Comparison of ENCODE assay signal across 8 cellular contexts in genomic region chr5:163473613-163474243, GRCh38. TPM values are rescaled to one million over a fixed set of nuclear protein-coding genes. Genes with fewer than 3 reads are reported as not detected.
DNase-seq lines count a peak whose midpoint lies in the region; ATAC-seq and TF ChIP-seq lines count a peak whose summit lies in the region.

No MANE protein-coding gene starts in this region.

- no peak overlapping the region for H3K27ac ChIP-seq in mesenchymal stem cell (ENCODE audit: low read length, poor library complexity, severe bottlenecking)

- TF ChIP-seq CTCF in GM06990 (IDR thresholded peaks at IDR 0.05; ENCODE audit: insufficient read depth, low read length, poor library complexity, severe bottlenecking): peak; percentile 48

- H3K27me3 ChIP-seq in GM06990 (replicated peaks; ENCODE audit: control insufficient read depth, insufficient read depth, low read length) (no peaks in the 10 kb centered on the region), mesenchymal stem cell (ENCODE audit: control insufficient read depth in 1 of 2, insufficient read depth in 1 of 2, low read length in 2 of 2) (no peaks in the 10 kb centered on the region), HAP-1 (ENCODE audit: low read depth) (no peaks in the 10 kb centered on the region)

- H2BK5ac ChIP-seq in mesenchymal stem cell (ENCODE audit: low read depth, low read length, poor library complexity, severe bottlenecking): no peak overlapping the region

- H3K9ac ChIP-seq in mesenchymal stem cell (ENCODE audit: low read length): no peak overlapping the region

- no peak overlapping the region for H3K4me3 Mint-ChIP-seq in activated T-helper 17 cell treated with anti-CD3 and anti-CD28 coated beads, Interleukin-2, amount 50 U/mL, for 72 hours

- H3K27me3 Mint-ChIP-seq in activated T-helper 17 cell treated with anti-CD3 and anti-CD28 coated beads, Interleukin-2, amount 50 U/mL, for 72 hours: no peaks in the 10 kb centered on the region

- no peak overlapping the region for H2BK12ac ChIP-seq in mesenchymal stem cell (ENCODE audit: low read length in 2 of 2)

- H3K27ac Mint-ChIP-seq in activated T-helper 17 cell treated with anti-CD3 and anti-CD28 coated beads, Interleukin-2, amount 50 U/mL, for 72 hours: no peak overlapping the region

- H3K79me1 ChIP-seq in mesenchymal stem cell (replicated peaks; ENCODE audit: low read length, poor library complexity, severe bottlenecking): peaks cover 1% of the 10 kb centered on the region

- H3K14ac ChIP-seq in mesenchymal stem cell (ENCODE audit: low read length in 2 of 2): no peak overlapping the region

- H4K91ac ChIP-seq in mesenchymal stem cell (ENCODE audit: low read length): no peak overlapping the region

- no peak overlapping the region for H3K4me3 ChIP-seq in GM06990 (replicated peaks; ENCODE audit: low read depth, low read length)
- H3K4me3 ChIP-seq in mesenchymal stem cell (ENCODE audit: insufficient read depth in 1 of 2, low read depth in 1 of 2, low read length in 2 of 2): no peak overlapping the region
- no peak overlapping the region for H3K4me3 ChIP-seq in HAP-1

- no peak overlapping the region for H2AK5ac ChIP-seq in mesenchymal stem cell (ENCODE audit: low read length, severe bottlenecking)

- in situ Hi-C loops in HAP-1 (cut with MboI; ENCODE audit: low sequenced_read_pairs): no loop called here

- H3K9me3 ChIP-seq in mesenchymal stem cell (ENCODE audit: control insufficient read depth, low read length) (no peaks in the 10 kb centered on the region), HAP-1 (no peaks in the 10 kb centered on the region)

- peaks cover 85% of the 10 kb centered on the region for H3K36me3 Mint-ChIP-seq in activated T-helper 17 cell treated with anti-CD3 and anti-CD28 coated beads, Interleukin-2, amount 50 U/mL, for 72 hours (ENCODE audit: low read depth)

- no peaks in the 10 kb centered on the region for H3K4me1 ChIP-seq in mesenchymal stem cell (ENCODE audit: control insufficient read depth, insufficient read depth, low read depth, low read length)
- H3K4me1 ChIP-seq in HAP-1: no peaks in the 10 kb centered on the region

- no peak overlapping the region for H3K4me2 ChIP-seq in mesenchymal stem cell (ENCODE audit: low read length, poor library complexity, severe bottlenecking)

- H4K8ac ChIP-seq in mesenchymal stem cell (ENCODE audit: low read length): no peak overlapping the region

- H3K36me3 ChIP-seq in GM06990 (ENCODE audit: control insufficient read depth, insufficient read depth, low read length): peaks cover 4% of the 10 kb centered on the region
- peaks cover 0 to 7% of the 10 kb centered on the region in 2 experiments for H3K36me3 ChIP-seq in mesenchymal stem cell (ENCODE audit: control insufficient read depth in 1 of 2, insufficient read depth in 2 of 2, low read depth in 1 of 2, low read length in 2 of 2)
- peaks cover 94% of the 10 kb centered on the region for H3K36me3 ChIP-seq in HAP-1 (replicated peaks)

- no peak overlapping the region for H3K4ac ChIP-seq in mesenchymal stem cell (ENCODE audit: low read depth in 1 of 2, low read length in 2 of 2)

- DNase-seq in GM06990 (ENCODE audit: extremely low read depth, insufficient read length) (no peak), mesenchymal stem cell (peak; percentile 38), mesenteric fat pad (ENCODE audit: low spot score) (no peak), NCI-H1930 (lab: John Stamatoyannopoulos, UW) (no peak), HAP-1 (ENCODE audit: low spot score in 2 of 2) (no peak)
- no peak for DNase-seq in NK-92 treated with Interleukin-12 subunit alpha and Interleukin-12 subunit beta, amount 100 ng/mL, for 24 hours (lab: John Stamatoyannopoulos, UW)

- no peak overlapping the region for H2BK120ac ChIP-seq in mesenchymal stem cell (ENCODE audit: low read depth, low read length)

- ATAC-seq in HG02642 (IDR thresholded peaks at IDR 0.05; ENCODE audit: poor library complexity, unreplicated experiment): peak; percentile 79
- peak; percentile 52 for ATAC-seq in activated T-helper 17 cell treated with anti-CD3 and anti-CD28 coated beads, Interleukin-2, amount 50 U/mL, for 72 hours (replicated peaks)

- WGBS in mesenchymal stem cell: 96% methylated on average over 3 of the region's 3 CpGs

- no peaks in the 10 kb centered on the region for H3K9me3 Mint-ChIP-seq in activated T-helper 17 cell treated with anti-CD3 and anti-CD28 coated beads, Interleukin-2, amount 50 U/mL, for 72 hours

- H3K4me1 Mint-ChIP-seq in activated T-helper 17 cell treated with anti-CD3 and anti-CD28 coated beads, Interleukin-2, amount 50 U/mL, for 72 hours: no peaks in the 10 kb centered on the region

- H2AFZ ChIP-seq in mesenchymal stem cell (ENCODE audit: low read depth, low read length): no peak overlapping the region

- H3K18ac ChIP-seq in mesenchymal stem cell (ENCODE audit: low read depth in 1 of 2, low read length in 2 of 2): no peak overlapping the region

- no peak overlapping the region for H2BK15ac ChIP-seq in mesenchymal stem cell (ENCODE audit: low read depth, poor library complexity, severe bottlenecking)

- H3K23ac ChIP-seq in mesenchymal stem cell (ENCODE audit: low read length in 2 of 2): no peak overlapping the region

RNA-seq across cellular contexts. Expression of gene HMMR, which starts 13.3 kb away (rescaled TPM):
- 10 to 100 TPM; 68.0 to 79.8 TPM for total RNA-seq in activated T-helper 17 cell treated with anti-CD3 and anti-CD28 coated beads, Interleukin-2, amount 50 U/mL, for 72 hours
- 4.8 TPM for polyA plus RNA-seq in mesenchymal stem cell (2013, experiment 1 of 2)
- polyA plus RNA-seq in mesenchymal stem cell (2013, experiment 2 of 2): 4.5 TPM
- 0.32 TPM for total RNA-seq in mesenteric fat pad

RNA-seq across cellular contexts. Expression of gene NUDCD2, which starts 13.8 kb away (rescaled TPM):
- total RNA-seq in activated T-helper 17 cell treated with anti-CD3 and anti-CD28 coated beads, Interleukin-2, amount 50 U/mL, for 72 hours: 10 to 100 TPM; 46.5 to 55.7 TPM
- 9.8 TPM for polyA plus RNA-seq in mesenchymal stem cell (2013, experiment 1 of 2)
- 10.9 TPM for polyA plus RNA-seq in mesenchymal stem cell (2013, experiment 2 of 2)
- total RNA-seq in mesenteric fat pad: 19.0 TPM

RNA-seq across cellular contexts. Expression of gene MAT2B, which starts 31.7 kb away (rescaled TPM):
- 100 to 1,000 TPM in 1 of 2 donors, 10 to 100 TPM in 1; 80.0 to 127 TPM for total RNA-seq in activated T-helper 17 cell treated with anti-CD3 and anti-CD28 coated beads, Interleukin-2, amount 50 U/mL, for 72 hours
- polyA plus RNA-seq in mesenchymal stem cell (2013, experiment 1 of 2): 35.4 TPM
- 37.9 TPM for polyA plus RNA-seq in mesenchymal stem cell (2013, experiment 2 of 2)
- 34.3 TPM for total RNA-seq in mesenteric fat pad

RNA-seq across cellular contexts. Expression of gene CCNG1, which starts 36.3 kb away (rescaled TPM):
- total RNA-seq in activated T-helper 17 cell treated with anti-CD3 and anti-CD28 coated beads, Interleukin-2, amount 50 U/mL, for 72 hours: 100 to 1,000 TPM; 198 to 200 TPM
- 162 TPM for polyA plus RNA-seq in mesenchymal stem cell (2013, experiment 1 of 2)
- polyA plus RNA-seq in mesenchymal stem cell (2013, experiment 2 of 2): 165 TPM
- total RNA-seq in mesenteric fat pad: 82.7 TPM

Comparison
In these comparisons a context has a peak if more than half of its experiments do, and no peak if none do; other contexts are left out.
1. RNA of gene HMMR, which starts 13.3 kb away (total RNA-seq): 68.0 to 79.8 TPM in activated T-helper 17 cell treated with anti-CD3 and anti-CD28 coated beads, Interleukin-2, amount 50 U/mL, for 72 hours; 0.32 TPM in mesenteric fat pad (single experiment); every median in the first group is over 10 times any median in the second.